In the genomic region with DNA sequence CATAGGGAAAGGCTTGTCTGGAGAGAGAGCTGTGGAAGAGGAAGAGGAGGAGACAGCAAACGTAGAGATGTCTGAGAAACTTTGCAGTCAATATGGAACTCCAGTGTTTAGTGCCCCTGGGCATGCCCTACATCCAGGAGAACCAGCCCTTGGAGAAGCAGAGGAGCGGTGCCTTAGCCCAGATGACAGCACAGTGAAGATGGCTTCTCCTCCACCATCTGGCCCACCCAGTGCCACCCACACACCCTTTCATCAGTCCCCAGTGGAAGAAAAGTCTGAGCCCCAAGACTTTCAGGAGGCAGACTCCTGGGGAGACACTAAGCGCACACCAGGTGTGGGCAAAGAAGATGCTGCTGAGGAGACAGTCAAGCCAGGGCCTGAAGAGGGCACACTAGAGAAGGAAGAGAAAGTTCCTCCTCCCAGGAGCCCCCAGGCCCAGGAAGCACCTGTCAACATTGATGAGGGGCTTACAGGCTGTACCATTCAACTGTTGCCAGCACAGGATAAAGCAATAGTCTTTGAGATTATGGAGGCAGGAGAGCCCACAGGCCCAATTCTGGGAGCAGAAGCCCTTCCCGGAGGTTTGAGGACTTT, we compare ENCODE assay signal across 1 cellular context.
TF ChIP-seq lines count a peak whose summit lies in the region.

No MANE protein-coding gene starts in this region.

TF ChIP-seq in GM12878, 131 proteins besides CTCF, POLR2A, EP300 and RAD21:
- no peak for TF ChIP-seq CEBPB (IDR thresholded peaks at IDR 0.05; ENCODE audit: borderline replicate concordance in 1 of 2, low read depth in 2 of 2, low read length in 2 of 2)
- no peak for TF ChIP-seq TARDBP (IDR thresholded peaks at IDR 0.05; ENCODE audit: borderline replicate concordance)
